12 cellular contexts compared by ENCODE assay signal in the genomic region with DNA sequence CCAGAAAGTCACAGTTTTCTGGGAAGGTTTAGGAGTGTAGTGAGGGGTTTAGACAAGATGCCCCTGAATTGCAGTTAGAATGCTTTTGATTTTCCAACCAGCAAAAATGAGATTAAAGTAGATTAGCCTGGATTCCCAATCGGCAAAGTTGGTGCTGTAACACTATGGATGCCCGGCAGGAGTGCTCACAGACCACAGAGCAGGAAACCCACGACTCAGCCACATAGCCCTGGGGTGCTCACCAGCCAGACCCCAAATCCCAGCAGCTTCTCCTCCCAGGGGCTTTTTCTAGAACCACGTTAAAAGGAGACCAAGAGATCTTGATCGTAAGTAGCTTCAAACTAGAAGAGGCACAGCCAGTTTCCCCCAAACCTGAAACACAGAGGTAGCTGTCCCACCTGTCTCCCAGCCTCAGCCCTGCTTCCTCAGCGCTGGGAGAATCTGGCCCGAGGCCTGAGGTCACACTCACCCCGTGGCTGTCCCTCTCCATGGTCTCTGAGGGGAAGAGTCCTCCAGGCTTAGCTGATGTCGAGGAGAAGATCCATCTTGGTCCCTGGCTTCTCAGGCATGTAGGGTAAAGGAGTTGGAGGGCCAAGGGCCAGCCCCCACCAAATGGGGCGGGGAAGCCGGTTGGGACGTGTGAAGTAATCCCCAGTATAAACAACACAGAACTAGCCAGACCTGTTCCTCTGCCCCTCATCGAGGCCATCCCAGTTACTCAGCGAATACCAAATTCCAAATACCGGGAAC. TPM values are rescaled to one million over a fixed set of nuclear protein-coding genes. Genes with fewer than 3 reads are reported as not detected.
DNase-seq lines count a peak whose midpoint lies in the region; ATAC-seq and TF ChIP-seq lines count a peak whose summit lies in the region.
"Had no signal": no experiment of that assay in that cellular context is flagged by ENCODE, and none has a peak within 500 bp of the region (broad histone marks: within the 10 kb centered on the region; RNA-seq: fewer than 3 reads in every experiment).

A gene (minus strand): TSS at position 585 of the 750 bp plus-strand sequence. CDS start 95 bp downstream, at position 490.

- no peak for DNase-seq in stimulated activated naive CD8-positive, alpha-beta T cell treated with anti-CD3 and anti-CD28 coated beads, Interleukin-15, Interleukin-2, amounts not matched to agents 100 U/mL and 50 U/mL, for 24 hours
- no peak for DNase-seq in activated naive CD4-positive, alpha-beta T cell treated with anti-CD3 and anti-CD28 coated beads, Interleukin-2, amount 50 U/mL, for 72 hours (ENCODE audit: low spot score in 2 of 2)
- DNase-seq in lower leg skin (ENCODE audit: low spot score in 2 of 2) (peak; percentile 55 to 83), NCI-H2227 (lab: John Stamatoyannopoulos, UW; ENCODE audit: unreplicated experiment) (no peak)
- no peak for DNase-seq in stimulated activated CD4-positive, alpha-beta T cell treated with anti-CD3 and anti-CD28 coated beads, Interleukin-4, amount 100 ng/mL, for 4 hours
- DNase-seq: foreskin fibroblast, naive B cell, NCI-H226, T1000 had no signal

- H3K27ac Mint-ChIP-seq in stimulated activated naive CD8-positive, alpha-beta T cell treated with anti-CD3 and anti-CD28 coated beads, Interleukin-15, Interleukin-2, amounts not matched to agents 100 ng/mL and 50 ng/mL, for 24 hours = peak within 1 kb of the TSS; percentile 99
- H3K27ac Mint-ChIP-seq in activated naive CD4-positive, alpha-beta T cell treated with anti-CD3 and anti-CD28 coated beads, Interleukin-2, amount 50 U/mL, for 72 hours = peak within 1 kb of the TSS; percentile 37 to 87

- peaks cover 61% of the 10 kb centered on the region for H3K4me1 Mint-ChIP-seq in stimulated activated naive CD8-positive, alpha-beta T cell treated with anti-CD3 and anti-CD28 coated beads, Interleukin-15, Interleukin-2, amounts not matched to agents 100 ng/mL and 50 ng/mL, for 24 hours (ENCODE audit: low read depth)

- H3K4me3 Mint-ChIP-seq in stimulated activated naive CD8-positive, alpha-beta T cell treated with anti-CD3 and anti-CD28 coated beads, Interleukin-15, Interleukin-2, amounts not matched to agents 100 ng/mL and 50 ng/mL, for 24 hours = peak within 1 kb of the TSS; percentile 46

- H3K36me3 Mint-ChIP-seq in stimulated activated naive CD8-positive, alpha-beta T cell treated with anti-CD3 and anti-CD28 coated beads, Interleukin-15, Interleukin-2, amounts not matched to agents 100 ng/mL and 50 ng/mL, for 24 hours (ENCODE audit: low read depth) = no peaks in the 10 kb centered on the region
- no peaks in the 10 kb centered on the region for H3K36me3 Mint-ChIP-seq in activated naive CD4-positive, alpha-beta T cell treated with anti-CD3 and anti-CD28 coated beads, Interleukin-2, amount 50 U/mL, for 72 hours
- H3K36me3 Mint-ChIP-seq: naive B cell had no signal

- 30 to 45% methylated on average over 14 to 15 of the region's 15 CpGs for WGBS in lower leg skin, 2 donors

- H3K27me3 Mint-ChIP-seq in stimulated activated naive CD8-positive, alpha-beta T cell treated with anti-CD3 and anti-CD28 coated beads, Interleukin-15, Interleukin-2, amounts not matched to agents 100 ng/mL and 50 ng/mL, for 24 hours = peaks cover 3% of the 10 kb centered on the region

- no peak within 1 kb of the TSS for H3K4me3 ChIP-seq in lower leg skin (ENCODE audit: low read depth, poor library complexity, severe bottlenecking)

- TF ChIP-seq CTCF in lower leg skin (IDR thresholded peaks at IDR 0.05) = no peak

- no peaks in the 10 kb centered on the region for H3K9me3 Mint-ChIP-seq in stimulated activated naive CD8-positive, alpha-beta T cell treated with anti-CD3 and anti-CD28 coated beads, Interleukin-15, Interleukin-2, amounts not matched to agents 100 ng/mL and 50 ng/mL, for 24 hours
- H3K9me3 Mint-ChIP-seq in activated naive CD4-positive, alpha-beta T cell treated with anti-CD3 and anti-CD28 coated beads, Interleukin-2, amount 50 U/mL, for 72 hours = no peaks in the 10 kb centered on the region
- H3K9me3 Mint-ChIP-seq: naive B cell had no signal

- TF ChIP-seq POLR2A in lower leg skin (IDR thresholded peaks at IDR 0.05) = no peak

- ATAC-seq in stimulated activated naive CD8-positive, alpha-beta T cell treated with anti-CD3 and anti-CD28 coated beads, Interleukin-15, Interleukin-2, amounts not matched to agents 100 U/mL and 50 U/mL, for 24 hours = no peak
- ATAC-seq in activated naive CD4-positive, alpha-beta T cell treated with anti-CD3 and anti-CD28 coated beads, Interleukin-2, amount 50 U/mL, for 72 hours = no peak
- ATAC-seq in HG03469 (IDR thresholded peaks at IDR 0.05; ENCODE audit: unreplicated experiment) (no peak), GM21737 (IDR thresholded peaks at IDR 0.05; ENCODE audit: unreplicated experiment) (no peak)

- intact Hi-C loops in lower leg skin (cut with DNase I; ENCODE audit: low total_unique reads) = no loop called here

RNA-seq across cellular contexts. Expression of the gene that starts here (rescaled TPM):
- total RNA-seq in activated naive CD4-positive, alpha-beta T cell treated with anti-CD3 and anti-CD28 coated beads, Interleukin-2, amount 50 U/mL, for 72 hours = 1 to 10 TPM in 1 of 2 donors, under 1 TPM in 1; 0.39 to 1.8 TPM
- 100 to 1,000 TPM; 100 to 171 (median 127) TPM for total RNA-seq in lower leg skin

Comparison
In these comparisons a context has a peak if more than half of its experiments do, and no peak if none do; other contexts are left out.
1. RNA of the gene that starts here (total RNA-seq): 100 to 171 TPM in lower leg skin; 0.39 to 1.8 TPM in activated naive CD4-positive, alpha-beta T cell treated with anti-CD3 and anti-CD28 coated beads, Interleukin-2, amount 50 U/mL, for 72 hours; every median in the first group is over 10 times any median in the second.
2. DNase-seq: peak in lower leg skin (2 of 2); none in stimulated activated naive CD8-positive, alpha-beta T cell treated with anti-CD3 and anti-CD28 coated beads, Interleukin-15, Interleukin-2, amounts not matched to agents 100 U/mL and 50 U/mL, for 24 hours (single experiment), activated naive CD4-positive, alpha-beta T cell treated with anti-CD3 and anti-CD28 coated beads, Interleukin-2, amount 50 U/mL, for 72 hours (0 of 2), stimulated activated CD4-positive, alpha-beta T cell treated with anti-CD3 and anti-CD28 coated beads, Interleukin-4, amount 100 ng/mL, for 4 hours (0 of 2) and NCI-H2227 (single experiment).